In genomic region chr15:63500265-63501250, GRCh38 we compare ENCODE assay signal across 8 cellular contexts. TPM values are rescaled to one million over a fixed set of nuclear protein-coding genes. Genes with fewer than 3 reads are reported as not detected.
A peak's percentile ranks its signal among the peaks of the same experiment; 100 is the strongest.
DNase-seq lines count a peak whose midpoint lies in the region; TF ChIP-seq lines count a peak whose summit lies in the region.

No MANE protein-coding gene starts in this region.

- H3K27ac ChIP-seq in right atrium auricular region: peak overlapping the region; percentile 95 to 98
- H3K27ac ChIP-seq in breast epithelium: peak overlapping the region; percentile 92 to 98
- peak overlapping the region; percentile 97 for H3K27ac ChIP-seq in vagina

- no peaks in the 10 kb centered on the region for H3K27me3 ChIP-seq in right atrium auricular region
- no peaks in the 10 kb centered on the region for H3K27me3 ChIP-seq in breast epithelium
- no peaks in the 10 kb centered on the region for H3K27me3 ChIP-seq in vagina

- TF ChIP-seq POLR2A in breast epithelium (IDR thresholded peaks at IDR 0.05): no peak
- no peak for TF ChIP-seq POLR2A in vagina (IDR thresholded peaks at IDR 0.05)

- H3K36me3 ChIP-seq in right atrium auricular region (no peaks in the 10 kb centered on the region), breast epithelium (no peaks in the 10 kb centered on the region), vagina (no peaks in the 10 kb centered on the region)

- H3K9me3 ChIP-seq in right atrium auricular region (no peaks in the 10 kb centered on the region), breast epithelium (no peaks in the 10 kb centered on the region), vagina (no peaks in the 10 kb centered on the region)

- intact Hi-C loops in cardiac septum (cut with DNase I) (loop anchor here (5.0 to 10.0 kb wide), 2 partner anchors 52 to 964 kb away; partner anchors contain the start of gene ZNF609), breast epithelium (cut with DNase I; ENCODE audit: low total_unique reads) (no loop called here), vagina (cut with DNase I) (loop anchor here (5.0 to 10.0 kb wide), 2 partner anchors 94 to 962 kb away; partner anchors contain the start of genes FBXL22 and ZNF609)

- H3K4me1 ChIP-seq in right atrium auricular region: peaks cover 0 to 37% of the 10 kb centered on the region in 2 donors
- H3K4me1 ChIP-seq in breast epithelium: peaks cover 3 to 12% of the 10 kb centered on the region in 2 donors
- H3K4me1 ChIP-seq in vagina: peaks cover 41% of the 10 kb centered on the region

- H3K4me3 ChIP-seq in right atrium auricular region: peak overlapping the region in 1 of 2 donors; percentile 22
- H3K4me3 ChIP-seq in breast epithelium: peak overlapping the region in 2 of 3 donors; percentile 31 to 56
- H3K4me3 ChIP-seq in vagina: peak overlapping the region; percentile 21 to 28

- DNase-seq in right atrium auricular region (ENCODE audit: low spot score) (no peak), cardiac septum (ENCODE audit: low spot score) (no peak), breast epithelium (ENCODE audit: low spot score in 2 of 2) (no peak), mucosa of gallbladder (ENCODE audit: low spot score) (peak; percentile 50), vagina (ENCODE audit: extremely low spot score in 2 of 2) (no peak), NCI-H187 treated with DMSO at 0.1 percent for 48 hours (lab: John Stamatoyannopoulos, UW) (no peak), NCI-H82 (lab: John Stamatoyannopoulos, UW) (no peak), retina (no peak)

- TF ChIP-seq CTCF in right atrium auricular region (IDR thresholded peaks at IDR 0.05) (no peak), breast epithelium (IDR thresholded peaks at IDR 0.05) (no peak), vagina (IDR thresholded peaks at IDR 0.05) (no peak)

RNA-seq across cellular contexts. Expression of gene USP3, which starts 3.8 kb away (rescaled TPM):
- total RNA-seq in right atrium auricular region (10 to 100 TPM; 12.3 to 18.5 TPM), cardiac septum (16.2 TPM), breast epithelium (10 to 100 TPM; 70.4 to 88.7 (median 76.7) TPM), mucosa of gallbladder (81.2 TPM), vagina (39.5 TPM)
